In the genomic region with DNA sequence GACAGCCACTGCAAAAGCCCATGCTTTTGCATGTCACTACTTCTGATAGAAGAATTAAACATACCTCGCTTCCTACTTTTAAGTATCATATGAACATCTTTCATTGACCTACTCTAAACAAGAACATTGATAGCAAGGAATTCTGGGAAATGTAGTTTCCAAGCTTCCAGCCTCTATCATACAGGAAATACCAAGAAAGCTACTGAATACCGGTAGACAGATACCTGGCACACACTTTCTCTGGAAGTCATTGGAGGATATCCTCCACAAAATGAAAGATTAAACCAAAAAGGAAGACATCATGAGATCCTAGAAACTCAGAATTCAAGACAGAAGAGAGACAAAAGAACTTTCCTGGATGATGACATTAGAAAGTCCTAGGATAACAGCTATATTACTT, we compare ENCODE assay signal across 23 cellular contexts.
DNase-seq lines count a peak whose midpoint lies in the region; ATAC-seq, FAIRE-seq and TF ChIP-seq lines count a peak whose summit lies in the region.
"Had no signal": no experiment of that assay in that cellular context is flagged by ENCODE, and none has a peak within 500 bp of the region (broad histone marks: within the 10 kb centered on the region; RNA-seq: fewer than 3 reads in every experiment).

No MANE protein-coding gene starts in this region.

- intact Hi-C loops in K562 (cut with micrococcal nuclease): no loop called here

- H3K9me1 ChIP-seq in K562 (ENCODE audit: control insufficient read depth, insufficient read depth, low read length): no peaks in the 10 kb centered on the region

- no peaks in the 10 kb centered on the region for H3K36me3 Mint-ChIP-seq in activated T-cell treated with anti-CD3 and anti-CD28 coated beads, Interleukin-2, amount 50 U/mL, for 72 hours (ENCODE audit: insufficient read depth in 2 of 2)
- no peaks in the 10 kb centered on the region for H3K36me3 Mint-ChIP-seq in activated T-cell treated with anti-CD3 and anti-CD28 coated beads, Interleukin-2, amount 50 U/mL, for 4 hours (ENCODE audit: insufficient read depth)

- TF ChIP-seq EP300 in K562 (IDR thresholded peaks at IDR 0.05; ENCODE audit: low read length): no peak
- no peak for TF ChIP-seq EP300 in tibial nerve (IDR thresholded peaks at IDR 0.05)

- FAIRE-seq in K562 (lab: Jason Lieb, UNC): no peak
- FAIRE-seq: A549 had no signal

- in situ Hi-C loops in K562 (cut with MboI): no loop called here

- no peak for ATAC-seq in activated T-cell treated with anti-CD3 and anti-CD28 coated beads, Interleukin-2, amount 50 U/mL, for 72 hours (replicated peaks in 1 of 2)
- no peak for ATAC-seq in activated T-cell treated with anti-CD3 and anti-CD28 coated beads, Interleukin-2, amount 50 U/mL, for 4 hours
- peak; percentile 62; the same call in 2 of the 3 replicates for ATAC-seq in K562
- no peak for ATAC-seq in HG03135 (IDR thresholded peaks at IDR 0.05; ENCODE audit: unreplicated experiment)
- no peak for ATAC-seq in GM18520 (IDR thresholded peaks at IDR 0.05; ENCODE audit: unreplicated experiment)
- ATAC-seq: A549; activated T-helper 17 cell treated with anti-CD3 and anti-CD28 coated beads, Interleukin-2, amount 50 U/mL, for 72 hours; psoas muscle had no signal

- H3K4me2 ChIP-seq in K562 (ENCODE audit: insufficient read depth, low read length): no peak overlapping the region
- H3K4me2 ChIP-seq: A549 had no signal

- no peak for TF ChIP-seq POLR2A in K562 (conservative IDR thresholded peaks at IDR 0.05)
- TF ChIP-seq POLR2A in tibial nerve (IDR thresholded peaks at IDR 0.05): no peak

- H3K27ac ChIP-seq in K562 (ENCODE audit: extremely low read depth, low read depth, low read length) (no peak overlapping the region), tibial nerve (no peak overlapping the region)
- H3K27ac ChIP-seq: A549, adrenal gland, psoas muscle, SJSA1, uterus had no signal

- no peak for TF ChIP-seq RAD21 in K562 (CRISPR knock-in tag; conservative IDR thresholded peaks at IDR 0.05 in 1 of 2, IDR thresholded peaks at IDR 0.05 in 1 of 2)

- no TSS peak for BruUV-seq in K562 (replicated peaks; lab: Mats Ljungman, UMichigan)

- peak overlapping the region; percentile 64 for H2AFZ ChIP-seq in K562 (ENCODE audit: low read depth, low read length)

- H3K36me3 ChIP-seq in K562 (ENCODE audit: control insufficient read depth, insufficient read depth, low read length) (no peaks in the 10 kb centered on the region), tibial nerve (no peaks in the 10 kb centered on the region)
- H3K36me3 ChIP-seq: adrenal gland, SJSA1, uterus had no signal

- H3K9me3 Mint-ChIP-seq in activated T-cell treated with anti-CD3 and anti-CD28 coated beads, Interleukin-2, amount 50 U/mL, for 72 hours: peaks cover 0 to 2% of the 10 kb centered on the region in 2 donors
- H3K9me3 Mint-ChIP-seq in activated T-cell treated with anti-CD3 and anti-CD28 coated beads, Interleukin-2, amount 50 U/mL, for 4 hours: no peaks in the 10 kb centered on the region

- no peaks in the 10 kb centered on the region for H3K27me3 Mint-ChIP-seq in activated T-cell treated with anti-CD3 and anti-CD28 coated beads, Interleukin-2, amount 50 U/mL, for 72 hours (ENCODE audit: low read depth)
- no peaks in the 10 kb centered on the region for H3K27me3 Mint-ChIP-seq in activated T-cell treated with anti-CD3 and anti-CD28 coated beads, Interleukin-2, amount 50 U/mL, for 4 hours (ENCODE audit: low read depth)
- H3K27me3 Mint-ChIP-seq: activated T-helper 17 cell treated with anti-CD3 and anti-CD28 coated beads, Interleukin-2, amount 50 U/mL, for 72 hours had no signal

- peak overlapping the region; percentile 88 for H3K27ac Mint-ChIP-seq in activated T-cell treated with anti-CD3 and anti-CD28 coated beads, Interleukin-2, amount 50 U/mL, for 72 hours
- H3K27ac Mint-ChIP-seq: activated T-helper 17 cell treated with anti-CD3 and anti-CD28 coated beads, Interleukin-2, amount 50 U/mL, for 72 hours had no signal

- H4K20me1 ChIP-seq in K562 (replicated peaks; ENCODE audit: control insufficient read depth, insufficient read depth, low read length): no peaks in the 10 kb centered on the region

- H3K4me3 ChIP-seq in K562 (no peak overlapping the region), tibial nerve (no peak overlapping the region)
- H3K4me3 ChIP-seq: A549, adrenal gland, psoas muscle, SJSA1, uterus had no signal

- no peaks in the 10 kb centered on the region; a peak in 1 of 5 replicates for H3K4me1 ChIP-seq in K562 (replicated peaks in 1 of 2; ENCODE audit: control insufficient read depth in 2 of 2, insufficient read depth in 2 of 2, low read length in 2 of 2)
- no peaks in the 10 kb centered on the region for H3K4me1 ChIP-seq in tibial nerve
- H3K4me1 ChIP-seq: A549, psoas muscle, SJSA1, uterus had no signal

- no peak overlapping the region for H3K4me3 Mint-ChIP-seq in activated T-cell treated with anti-CD3 and anti-CD28 coated beads, Interleukin-2, amount 50 U/mL, for 72 hours
- H3K4me3 Mint-ChIP-seq in activated T-cell treated with anti-CD3 and anti-CD28 coated beads, Interleukin-2, amount 50 U/mL, for 4 hours: no peak overlapping the region
- H3K4me3 Mint-ChIP-seq: activated T-helper 17 cell treated with anti-CD3 and anti-CD28 coated beads, Interleukin-2, amount 50 U/mL, for 72 hours had no signal

- POLR2A ChIA-PET in K562 (lab: Yijun Ruan, JAX): interaction anchor here (1.0 kb wide), 1 partner anchor 9 kb away, joined by 3 read pairs; no protein-coding TSS in a partner anchor

- CTCF ChIA-PET in K562 (lab: Yijun Ruan, JAX; ENCODE audit: low intra/inter-chr PET ratio): no interaction called here

- H3K9me3 ChIP-seq in K562 (replicated peaks; ENCODE audit: control insufficient read depth, insufficient read depth, low read depth, low read length) (no peaks in the 10 kb centered on the region), tibial nerve (peaks cover 0 to 1% (median 0%) of the 10 kb centered on the region in 4 donors)
- H3K9me3 ChIP-seq: A549, adrenal gland, SJSA1, uterus had no signal

- H3K4me1 Mint-ChIP-seq in activated T-cell treated with anti-CD3 and anti-CD28 coated beads, Interleukin-2, amount 50 U/mL, for 72 hours (ENCODE audit: low read depth): peaks cover 13% of the 10 kb centered on the region
- H3K4me1 Mint-ChIP-seq in activated T-cell treated with anti-CD3 and anti-CD28 coated beads, Interleukin-2, amount 50 U/mL, for 4 hours (ENCODE audit: low read depth): peaks cover 8% of the 10 kb centered on the region

- WGBS in K562 (ENCODE audit: insufficient coverage, low coverage, missing lambda C conversion rate): 6% methylated on average over 2 of the region's 2 CpGs
- WGBS in tibial nerve, 2 donors: 58 to 59% methylated on average over 2 of the region's 2 CpGs

- no peaks in the 10 kb centered on the region for H3K79me2 ChIP-seq in K562 (ENCODE audit: control insufficient read depth, insufficient read depth, low read length)

- DNase-seq in activated T-cell treated with anti-CD3 and anti-CD28 coated beads, Interleukin-2, amount 50 U/mL, for 72 hours: no peak
- DNase-seq in activated T-cell treated with anti-CD3 and anti-CD28 coated beads, Interleukin-2, amount 50 U/mL, for 4 hours: no peak
- DNase-seq in NCI-H226 (peak; percentile 83), K562 (ENCODE audit: extremely low read depth in 1 of 4, low spot score in 3 of 4) (no peak), kidney tubule cell (ENCODE audit: low spot score) (peak; percentile 41), tibial nerve (ENCODE audit: low spot score in 2 of 2) (no peak)
- DNase-seq: activated CD4-positive, CD25-positive, alpha-beta regulatory T cell treated with anti-CD3 and anti-CD28 coated beads, Interleukin-2, amount 50 U/mL, for 72 hours; adrenal gland; C1 segment of cervical spinal cord; head of caudate nucleus; KG1; NCI-H1105; NCI-H2171; NCI-H774; psoas muscle; stimulated activated CD8-positive, alpha-beta memory T cell treated with anti-CD3 and anti-CD28 coated beads, Interleukin-4, amount 100 ng/mL, for 48 hours; substantia nigra; uterus had no signal

- H3K27me3 ChIP-seq in K562 (ENCODE audit: control insufficient read depth in 2 of 2, insufficient read depth in 2 of 2, low read length in 2 of 2) (no peaks in the 10 kb centered on the region), tibial nerve (no peaks in the 10 kb centered on the region)
- H3K27me3 ChIP-seq: adrenal gland, uterus had no signal

- no peak overlapping the region for H3K9ac ChIP-seq in K562 (ENCODE audit: insufficient read depth in 1 of 2, low read depth in 2 of 2, low read length in 2 of 2)

- TF ChIP-seq CTCF in K562 (IDR thresholded peaks at IDR 0.05 in 2 of 3, conservative IDR thresholded peaks at IDR 0.05 in 1 of 3; ENCODE audit: insufficient read depth in 2 of 3, low read depth in 1 of 3, low read length in 3 of 3) (no peak), tibial nerve (IDR thresholded peaks at IDR 0.05) (no peak)

TF ChIP-seq in K562, 482 proteins besides CTCF, POLR2A, EP300 and RAD21 (continues in another document):
- TF ChIP-seq SMARCA5 (IDR thresholded peaks at IDR 0.05): no peak
- no peak for TF ChIP-seq FOS (IDR thresholded peaks at IDR 0.05; ENCODE audit: extremely low read depth, insufficient read length)
- no peak for TF ChIP-seq NELFE (IDR thresholded peaks at IDR 0.05; ENCODE audit: insufficient read depth, insufficient read length)
- TF ChIP-seq, protein P1, sequence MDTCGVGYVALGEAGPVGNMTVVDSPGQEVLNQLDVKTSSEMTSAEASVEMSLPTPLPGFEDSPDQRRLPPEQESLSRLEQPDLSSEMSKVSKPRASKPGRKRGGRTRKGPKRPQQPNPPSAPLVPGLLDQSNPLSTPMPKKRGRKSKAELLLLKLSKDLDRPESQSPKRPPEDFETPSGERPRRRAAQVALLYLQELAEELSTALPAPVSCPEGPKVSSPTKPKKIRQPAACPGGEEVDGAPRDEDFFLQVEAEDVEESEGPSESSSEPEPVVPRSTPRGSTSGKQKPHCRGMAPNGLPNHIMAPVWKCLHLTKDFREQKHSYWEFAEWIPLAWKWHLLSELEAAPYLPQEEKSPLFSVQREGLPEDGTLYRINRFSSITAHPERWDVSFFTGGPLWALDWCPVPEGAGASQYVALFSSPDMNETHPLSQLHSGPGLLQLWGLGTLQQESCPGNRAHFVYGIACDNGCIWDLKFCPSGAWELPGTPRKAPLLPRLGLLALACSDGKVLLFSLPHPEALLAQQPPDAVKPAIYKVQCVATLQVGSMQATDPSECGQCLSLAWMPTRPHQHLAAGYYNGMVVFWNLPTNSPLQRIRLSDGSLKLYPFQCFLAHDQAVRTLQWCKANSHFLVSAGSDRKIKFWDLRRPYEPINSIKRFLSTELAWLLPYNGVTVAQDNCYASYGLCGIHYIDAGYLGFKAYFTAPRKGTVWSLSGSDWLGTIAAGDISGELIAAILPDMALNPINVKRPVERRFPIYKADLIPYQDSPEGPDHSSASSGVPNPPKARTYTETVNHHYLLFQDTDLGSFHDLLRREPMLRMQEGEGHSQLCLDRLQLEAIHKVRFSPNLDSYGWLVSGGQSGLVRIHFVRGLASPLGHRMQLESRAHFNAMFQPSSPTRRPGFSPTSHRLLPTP (IDR thresholded peaks at IDR 0.05; ENCODE audit: borderline replicate concordance, extremely low read depth, insufficient read length): no peak

Comparison
In these comparisons a context has a peak if more than half of its experiments do, and no peak if none do; other contexts are left out.
1. DNase-seq: peak in NCI-H226 (single experiment) and kidney tubule cell (single experiment); none in activated T-cell treated with anti-CD3 and anti-CD28 coated beads, Interleukin-2, amount 50 U/mL, for 72 hours (0 of 2), activated T-cell treated with anti-CD3 and anti-CD28 coated beads, Interleukin-2, amount 50 U/mL, for 4 hours (single experiment), K562 (0 of 4) and tibial nerve (0 of 2).